Comparison of ENCODE assay signal across 12 cellular contexts in genomic region chr13:110305949-110306339, GRCh38. TPM values are rescaled to one million over a fixed set of nuclear protein-coding genes. Genes with fewer than 3 reads are reported as not detected.
DNase-seq lines count a peak whose midpoint lies in the region; ATAC-seq and TF ChIP-seq lines count a peak whose summit lies in the region.
"Had no signal": no experiment of that assay in that cellular context is flagged by ENCODE, and none has a peak within 500 bp of the region (broad histone marks: within the 10 kb centered on the region; RNA-seq: fewer than 3 reads in every experiment).

No MANE protein-coding gene starts in this region.

- H3K27me3 Mint-ChIP-seq in T-helper 17 cell = peaks cover 78% of the 10 kb centered on the region
- peaks cover 74% of the 10 kb centered on the region for H3K27me3 Mint-ChIP-seq in activated T-helper 2 cell treated with anti-CD3 and anti-CD28 coated beads, Interferon-gamma antibody, Interleukin-2, Interleukin-4, amounts not matched to agents 10 μg/mL and 5 μg/mL and 100 μg/mL, durations not matched to agents 14 hours and 24 hours and 36 hours (ENCODE audit: low read depth)

- H3K27ac ChIP-seq in BLaER1 = no peak overlapping the region
- no peak overlapping the region for H3K27ac ChIP-seq in trophoblast cell (ENCODE audit: low read depth, low read length)
- H3K27ac ChIP-seq: neutrophil had no signal

- peaks cover 10% of the 10 kb centered on the region for H3K36me3 Mint-ChIP-seq in T-helper 17 cell (ENCODE audit: low read depth)
- no peaks in the 10 kb centered on the region for H3K36me3 Mint-ChIP-seq in activated T-helper 2 cell treated with anti-CD3 and anti-CD28 coated beads, Interferon-gamma antibody, Interleukin-2, Interleukin-4, amounts not matched to agents 10 μg/mL and 5 μg/mL and 100 μg/mL, durations not matched to agents 14 hours and 24 hours and 36 hours (ENCODE audit: low read depth)
- H3K36me3 Mint-ChIP-seq: activated naive CD8-positive, alpha-beta T cell had no signal

- H3K14ac ChIP-seq in trophoblast cell (ENCODE audit: low read length) = peak overlapping the region; percentile 89

- in situ Hi-C loops in GM13977 (cut with MboI; ENCODE audit: low pct_unique_long_range_greater_than_20kb, low sequenced_read_pairs, unreplicated experiment) = no loop called here

- H3K4me2 ChIP-seq in BLaER1 (peak overlapping the region; percentile 58), trophoblast cell (ENCODE audit: low read length) (peak overlapping the region; percentile 72)

- H3K18ac ChIP-seq in trophoblast cell (ENCODE audit: low read length) = no peak overlapping the region

- no peak overlapping the region for H2AFZ ChIP-seq in trophoblast cell (ENCODE audit: insufficient read depth, low read length, poor library complexity)

- no peak for TF ChIP-seq CTCF in GM13977 (IDR thresholded peaks at IDR 0.05; ENCODE audit: extremely low read depth, insufficient read depth, missing control alignments)

- H3K36me3 ChIP-seq in BLaER1 (no peaks in the 10 kb centered on the region), trophoblast cell (ENCODE audit: control insufficient read depth in 1 of 2, insufficient read depth in 2 of 2, low read length in 2 of 2) (peaks cover 12 to 31% of the 10 kb centered on the region in 2 experiments)
- H3K36me3 ChIP-seq: neutrophil had no signal

- H3K4me3 Mint-ChIP-seq in T-helper 17 cell = peak overlapping the region; percentile 58
- no peak overlapping the region for H3K4me3 Mint-ChIP-seq in activated T-helper 2 cell treated with anti-CD3 and anti-CD28 coated beads, Interferon-gamma antibody, Interleukin-2, Interleukin-4, amounts not matched to agents 10 μg/mL and 5 μg/mL and 100 μg/mL, durations not matched to agents 14 hours and 24 hours and 36 hours (ENCODE audit: low read depth)
- H3K4me3 Mint-ChIP-seq: activated naive CD8-positive, alpha-beta T cell; T-helper 1 cell treated with Interleukin-12 subunit alpha and Interleukin-12 subunit beta and Interleukin-4 antibody, amounts not matched to agents 30 μg/mL and 1 μg/mL, for 36 hours had no signal

- no CpG with 5 or more reads among the region's 6 CpGs for WGBS in trophoblast cell (ENCODE audit: extremely low coverage, insufficient coverage, insufficient read length)

- no peak overlapping the region for H2BK5ac ChIP-seq in trophoblast cell (ENCODE audit: low read depth, low read length, poor library complexity)

- H2BK12ac ChIP-seq in trophoblast cell (ENCODE audit: low read length) = no peak overlapping the region

- H3K9me3 Mint-ChIP-seq in activated T-helper 2 cell treated with anti-CD3 and anti-CD28 coated beads, Interferon-gamma antibody, Interleukin-2, Interleukin-4, amounts not matched to agents 10 μg/mL and 5 μg/mL and 100 μg/mL, durations not matched to agents 14 hours and 24 hours and 36 hours = no peaks in the 10 kb centered on the region
- H3K9me3 Mint-ChIP-seq: T-helper 1 cell treated with Interleukin-12 subunit alpha and Interleukin-12 subunit beta and Interleukin-4 antibody, amounts not matched to agents 30 μg/mL and 1 μg/mL, for 36 hours had no signal

- DNase-seq in T-helper 17 cell (no peak), glomerular visceral epithelial cell (ENCODE audit: extremely low spot score) (peak; percentile 42), trophoblast cell (no peak), GM13977 (ENCODE audit: low spot score) (no peak)
- DNase-seq in activated T-helper 2 cell treated with anti-CD3 and anti-CD28 coated beads, Interferon-gamma antibody, Interleukin-2, Interleukin-4, amounts not matched to agents 10 μg/mL and 5 μg/mL and 100 μg/mL, durations not matched to agents 14 hours and 24 hours and 36 hours (ENCODE audit: low spot score) = no peak
- no peak for DNase-seq in stimulated activated naive CD4-positive, alpha-beta T cell treated with Interleukin-2 at 50 U/mL for 16 hours (lab: John Stamatoyannopoulos, UW)
- DNase-seq in NK-92 treated with Interleukin-12 subunit alpha and Interleukin-12 subunit beta, amount 100 ng/mL, for 24 hours (lab: John Stamatoyannopoulos, UW) = no peak
- DNase-seq: DND-41 had no signal

- H3K4ac ChIP-seq in trophoblast cell (ENCODE audit: low read depth, low read length) = no peak overlapping the region

- H3K79me2 ChIP-seq in trophoblast cell (ENCODE audit: control insufficient read depth, insufficient read depth, low read length, poor library complexity) = peaks cover 35% of the 10 kb centered on the region

- no peak for ATAC-seq in T-helper 17 cell

- intact Hi-C loops in activated T-helper 2 cell treated with anti-CD3 and anti-CD28 coated beads, Interferon-gamma antibody, Interleukin-2, Interleukin-4, amounts not matched to agents 10 μg/mL and 5 μg/mL and 100 μg/mL, durations not matched to agents 14 hours and 24 hours and 36 hours (cut with micrococcal nuclease) = loop anchor here (5.0 kb wide), 1 partner anchor 1751 kb away; no protein-coding TSS in a partner anchor

- H4K20me1 ChIP-seq in BLaER1 = peaks cover 20% of the 10 kb centered on the region; the same call in 1 of the 2 replicates

- H3K79me1 ChIP-seq in trophoblast cell (ENCODE audit: low read length) = peaks cover 37% of the 10 kb centered on the region

- H3K9me3 ChIP-seq in BLaER1 = peaks cover 18% of the 10 kb centered on the region; the same call in 1 of the 2 replicates
- H3K9me3 ChIP-seq in T-helper 17 cell (ENCODE audit: control insufficient read depth, low read length, poor library complexity, severe bottlenecking) = no peaks in the 10 kb centered on the region
- H3K9me3 ChIP-seq in trophoblast cell (ENCODE audit: insufficient read depth, low read depth, low read length) = no peaks in the 10 kb centered on the region
- H3K9me3 ChIP-seq: neutrophil had no signal

- no peak overlapping the region for H4K8ac ChIP-seq in trophoblast cell (ENCODE audit: low read depth, low read length)

- no peak overlapping the region for H4K91ac ChIP-seq in trophoblast cell (ENCODE audit: low read depth, low read length)

- no peak overlapping the region for H2BK120ac ChIP-seq in trophoblast cell (ENCODE audit: insufficient read depth, low read length, poor library complexity)

- H3K4me1 ChIP-seq in BLaER1 (peaks cover 33% of the 10 kb centered on the region), trophoblast cell (ENCODE audit: control insufficient read depth in 1 of 2, insufficient read depth in 2 of 2, low read length in 2 of 2) (peaks cover 29 to 42% of the 10 kb centered on the region in 2 experiments)

- H3K27ac Mint-ChIP-seq in T-helper 17 cell = no peak overlapping the region
- H3K27ac Mint-ChIP-seq in activated T-helper 2 cell treated with anti-CD3 and anti-CD28 coated beads, Interferon-gamma antibody, Interleukin-2, Interleukin-4, amounts not matched to agents 10 μg/mL and 5 μg/mL and 100 μg/mL, durations not matched to agents 14 hours and 24 hours and 36 hours = no peak overlapping the region
- H3K27ac Mint-ChIP-seq: activated naive CD8-positive, alpha-beta T cell; T-helper 1 cell treated with Interleukin-12 subunit alpha and Interleukin-12 subunit beta and Interleukin-4 antibody, amounts not matched to agents 30 μg/mL and 1 μg/mL, for 36 hours had no signal

- H3K27me3 ChIP-seq in BLaER1 = peaks cover 82% of the 10 kb centered on the region
- no peaks in the 10 kb centered on the region for H3K27me3 ChIP-seq in trophoblast cell (ENCODE audit: insufficient read depth, low read length)

- H3K9ac ChIP-seq in BLaER1 (no peak overlapping the region), trophoblast cell (ENCODE audit: low read length) (peak overlapping the region; percentile 94)

- H4K12ac ChIP-seq in trophoblast cell (ENCODE audit: low read depth, low read length) = no peak overlapping the region

- peaks cover 12% of the 10 kb centered on the region for H3K4me1 Mint-ChIP-seq in T-helper 17 cell
- H3K4me1 Mint-ChIP-seq in activated T-helper 2 cell treated with anti-CD3 and anti-CD28 coated beads, Interferon-gamma antibody, Interleukin-2, Interleukin-4, amounts not matched to agents 10 μg/mL and 5 μg/mL and 100 μg/mL, durations not matched to agents 14 hours and 24 hours and 36 hours (ENCODE audit: low read depth) = peaks cover 2% of the 10 kb centered on the region

- H3K23ac ChIP-seq in trophoblast cell (ENCODE audit: low read length) = no peak overlapping the region

- H3K4me3 ChIP-seq in BLaER1 (no peak overlapping the region), trophoblast cell (ENCODE audit: low read depth, low read length) (peak overlapping the region; percentile 93)

- H2AK5ac ChIP-seq in trophoblast cell (ENCODE audit: low read length) = no peak overlapping the region

RNA-seq across cellular contexts. Expression of gene COL4A1, which starts 1.0 kb away (rescaled TPM):
- total RNA-seq in T-helper 17 cell = under 1 TPM in 1 of 2 donors, not detected in 1; 0.37 TPM
- polyA plus RNA-seq in trophoblast cell (2013) = 445 and 497 TPM in 2 replicates
- total RNA-seq in activated T-helper 2 cell treated with anti-CD3 and anti-CD28 coated beads, Interferon-gamma antibody, Interleukin-2, Interleukin-4, amounts not matched to agents 10 μg/mL and 5 μg/mL and 100 μg/mL, durations not matched to agents 14 hours and 24 hours and 36 hours = not detected in 2 replicates

RNA-seq across cellular contexts. Expression of gene COL4A2, which starts 1.1 kb away (rescaled TPM):
- total RNA-seq in T-helper 17 cell = 1 to 10 TPM in 1 of 2 donors, under 1 TPM in 1; 0.07 to 1.9 TPM
- polyA plus RNA-seq in trophoblast cell (2013) = 769 and 825 TPM in 2 replicates
- total RNA-seq in activated T-helper 2 cell treated with anti-CD3 and anti-CD28 coated beads, Interferon-gamma antibody, Interleukin-2, Interleukin-4, amounts not matched to agents 10 μg/mL and 5 μg/mL and 100 μg/mL, durations not matched to agents 14 hours and 24 hours and 36 hours = not detected in 2 replicates
